In the genomic region with DNA sequence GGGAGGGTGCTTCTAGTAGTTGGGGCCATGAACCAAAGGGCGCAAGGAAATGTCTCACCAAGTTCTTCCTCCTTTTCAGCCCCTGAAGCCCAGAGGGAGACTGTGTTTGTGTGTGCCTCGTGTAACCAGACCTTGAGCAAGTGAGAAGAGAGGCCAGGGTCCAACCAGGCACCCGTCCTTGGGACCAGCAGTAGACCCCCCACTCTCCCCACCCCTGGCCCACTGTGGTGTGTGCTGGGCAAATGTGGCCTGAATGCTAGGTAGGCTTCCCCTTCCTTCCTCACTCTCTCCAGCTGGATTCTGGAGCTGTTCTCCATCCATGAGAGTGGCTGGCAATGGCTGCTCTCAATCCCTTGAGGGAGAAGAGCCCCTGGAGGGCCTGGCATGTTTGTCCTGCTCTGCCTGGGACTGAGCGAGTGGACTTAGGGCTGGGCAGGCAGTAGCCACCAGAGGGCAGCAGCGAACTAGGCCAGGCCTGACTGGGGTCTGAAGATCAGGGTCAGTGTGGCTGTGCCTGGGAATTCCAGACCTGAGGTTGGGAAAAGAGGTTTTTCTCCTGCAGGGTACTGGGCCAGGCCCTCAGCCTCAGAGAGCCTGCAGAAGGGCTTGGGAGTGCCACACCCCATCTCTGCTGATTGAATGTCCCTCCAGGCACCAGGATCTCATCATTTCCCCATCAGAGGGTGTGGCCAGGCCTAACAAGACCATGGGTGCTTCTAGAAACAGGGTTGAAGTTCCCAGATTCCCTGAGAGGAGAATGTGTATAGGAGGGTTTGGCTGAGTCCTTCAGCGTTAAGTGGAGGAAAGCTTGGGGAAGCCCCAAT, we compare ENCODE assay signal across 1 cellular context.
TF ChIP-seq lines count a peak whose summit lies in the region.

No MANE protein-coding gene starts in this region.

TF ChIP-seq in HepG2, 621 proteins besides CTCF, POLR2A, EP300 and RAD21 (continued from another document and continues in another):
- TF ChIP-seq ZNF878 (CRISPR knock-in tag; IDR thresholded peaks at IDR 0.05) = no peak
- TF ChIP-seq ZNF44 (CRISPR knock-in tag; IDR thresholded peaks at IDR 0.05) = no peak
- peak; percentile 74; the same call in 1 of the 2 replicates for TF ChIP-seq MTA1 (CRISPR knock-in tag; IDR thresholded peaks at IDR 0.05; ENCODE audit: borderline replicate concordance)
- no peak for TF ChIP-seq ZSCAN22 (CRISPR knock-in tag; IDR thresholded peaks at IDR 0.05)
- TF ChIP-seq, protein P1, sequence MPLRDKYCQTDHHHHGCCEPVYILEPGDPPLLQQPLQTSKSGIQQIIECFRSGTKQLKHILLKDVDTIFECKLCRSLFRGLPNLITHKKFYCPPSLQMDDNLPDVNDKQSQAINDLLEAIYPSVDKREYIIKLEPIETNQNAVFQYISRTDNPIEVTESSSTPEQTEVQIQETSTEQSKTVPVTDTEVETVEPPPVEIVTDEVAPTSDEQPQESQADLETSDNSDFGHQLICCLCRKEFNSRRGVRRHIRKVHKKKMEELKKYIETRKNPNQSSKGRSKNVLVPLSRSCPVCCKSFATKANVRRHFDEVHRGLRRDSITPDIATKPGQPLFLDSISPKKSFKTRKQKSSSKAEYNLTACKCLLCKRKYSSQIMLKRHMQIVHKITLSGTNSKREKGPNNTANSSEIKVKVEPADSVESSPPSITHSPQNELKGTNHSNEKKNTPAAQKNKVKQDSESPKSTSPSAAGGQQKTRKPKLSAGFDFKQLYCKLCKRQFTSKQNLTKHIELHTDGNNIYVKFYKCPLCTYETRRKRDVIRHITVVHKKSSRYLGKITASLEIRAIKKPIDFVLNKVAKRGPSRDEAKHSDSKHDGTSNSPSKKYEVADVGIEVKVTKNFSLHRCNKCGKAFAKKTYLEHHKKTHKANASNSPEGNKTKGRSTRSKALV (CRISPR knock-in tag; IDR thresholded peaks at IDR 0.05) = no peak
- TF ChIP-seq RFX3 (CRISPR knock-in tag; IDR thresholded peaks at IDR 0.05) = no peak
- 0 out of 2 replicates have a peak, but pooled peaks have one; percentile 63 for TF ChIP-seq ZNF724P (CRISPR knock-in tag; IDR thresholded peaks at IDR 0.05; ENCODE audit: borderline replicate concordance)
- TF ChIP-seq MIXL1 (CRISPR knock-in tag; IDR thresholded peaks at IDR 0.05) = 0 out of 2 replicates have a peak, but pooled peaks have one; percentile 43
- no peak for TF ChIP-seq EZH2 (conservative IDR thresholded peaks at IDR 0.05; ENCODE audit: low read depth, low read length)
- peak; percentile 83 for TF ChIP-seq TEAD3 (CRISPR knock-in tag; optimal IDR thresholded peaks at IDR 0.05; ENCODE audit: borderline replicate concordance)
- TF ChIP-seq, protein P2, sequence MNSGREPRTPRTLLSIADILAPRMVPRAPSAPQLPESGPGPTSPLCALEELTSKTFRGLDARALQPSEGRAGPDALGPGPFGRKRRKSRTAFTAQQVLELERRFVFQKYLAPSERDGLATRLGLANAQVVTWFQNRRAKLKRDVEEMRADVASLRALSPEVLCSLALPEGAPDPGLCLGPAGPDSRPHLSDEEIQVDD (CRISPR knock-in tag; IDR thresholded peaks at IDR 0.05; ENCODE audit: borderline replicate concordance) = no peak
- no peak for TF ChIP-seq TCF7 (IDR thresholded peaks at IDR 0.05; ENCODE audit: low read depth)
- peak; percentile 61; the same call in 1 of the 2 replicates for TF ChIP-seq HNF4G (IDR thresholded peaks at IDR 0.05; ENCODE audit: borderline replicate concordance, low read depth, low read length)
- TF ChIP-seq HNF4G (CRISPR knock-in tag; IDR thresholded peaks at IDR 0.05; ENCODE audit: borderline replicate concordance, low read depth) = 0 out of 2 replicates have a peak, but pooled peaks have one; percentile 42
- no peak for TF ChIP-seq ZNF12 (CRISPR knock-in tag; IDR thresholded peaks at IDR 0.05)
- TF ChIP-seq, protein P3, sequence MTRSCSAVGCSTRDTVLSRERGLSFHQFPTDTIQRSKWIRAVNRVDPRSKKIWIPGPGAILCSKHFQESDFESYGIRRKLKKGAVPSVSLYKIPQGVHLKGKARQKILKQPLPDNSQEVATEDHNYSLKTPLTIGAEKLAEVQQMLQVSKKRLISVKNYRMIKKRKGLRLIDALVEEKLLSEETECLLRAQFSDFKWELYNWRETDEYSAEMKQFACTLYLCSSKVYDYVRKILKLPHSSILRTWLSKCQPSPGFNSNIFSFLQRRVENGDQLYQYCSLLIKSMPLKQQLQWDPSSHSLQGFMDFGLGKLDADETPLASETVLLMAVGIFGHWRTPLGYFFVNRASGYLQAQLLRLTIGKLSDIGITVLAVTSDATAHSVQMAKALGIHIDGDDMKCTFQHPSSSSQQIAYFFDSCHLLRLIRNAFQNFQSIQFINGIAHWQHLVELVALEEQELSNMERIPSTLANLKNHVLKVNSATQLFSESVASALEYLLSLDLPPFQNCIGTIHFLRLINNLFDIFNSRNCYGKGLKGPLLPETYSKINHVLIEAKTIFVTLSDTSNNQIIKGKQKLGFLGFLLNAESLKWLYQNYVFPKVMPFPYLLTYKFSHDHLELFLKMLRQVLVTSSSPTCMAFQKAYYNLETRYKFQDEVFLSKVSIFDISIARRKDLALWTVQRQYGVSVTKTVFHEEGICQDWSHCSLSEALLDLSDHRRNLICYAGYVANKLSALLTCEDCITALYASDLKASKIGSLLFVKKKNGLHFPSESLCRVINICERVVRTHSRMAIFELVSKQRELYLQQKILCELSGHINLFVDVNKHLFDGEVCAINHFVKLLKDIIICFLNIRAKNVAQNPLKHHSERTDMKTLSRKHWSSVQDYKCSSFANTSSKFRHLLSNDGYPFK (CRISPR knock-in tag; IDR thresholded peaks at IDR 0.05; ENCODE audit: borderline replicate concordance) = no peak; the same call in 1 of the 2 replicates
- TF ChIP-seq, protein P4, sequence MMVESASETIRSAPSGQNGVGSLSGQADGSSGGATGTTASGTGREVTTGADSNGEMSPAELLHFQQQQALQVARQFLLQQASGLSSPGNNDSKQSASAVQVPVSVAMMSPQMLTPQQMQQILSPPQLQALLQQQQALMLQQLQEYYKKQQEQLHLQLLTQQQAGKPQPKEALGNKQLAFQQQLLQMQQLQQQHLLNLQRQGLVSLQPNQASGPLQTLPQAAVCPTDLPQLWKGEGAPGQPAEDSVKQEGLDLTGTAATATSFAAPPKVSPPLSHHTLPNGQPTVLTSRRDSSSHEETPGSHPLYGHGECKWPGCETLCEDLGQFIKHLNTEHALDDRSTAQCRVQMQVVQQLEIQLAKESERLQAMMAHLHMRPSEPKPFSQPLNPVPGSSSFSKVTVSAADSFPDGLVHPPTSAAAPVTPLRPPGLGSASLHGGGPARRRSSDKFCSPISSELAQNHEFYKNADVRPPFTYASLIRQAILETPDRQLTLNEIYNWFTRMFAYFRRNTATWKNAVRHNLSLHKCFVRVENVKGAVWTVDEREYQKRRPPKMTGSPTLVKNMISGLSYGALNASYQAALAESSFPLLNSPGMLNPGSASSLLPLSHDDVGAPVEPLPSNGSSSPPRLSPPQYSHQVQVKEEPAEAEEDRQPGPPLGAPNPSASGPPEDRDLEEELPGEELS (CRISPR knock-in tag; IDR thresholded peaks at IDR 0.05) = no peak
- no peak for TF ChIP-seq MYNN (CRISPR knock-in tag; IDR thresholded peaks at IDR 0.05; ENCODE audit: low read depth)
- TF ChIP-seq NAIF1 (CRISPR knock-in tag; IDR thresholded peaks at IDR 0.05; ENCODE audit: borderline replicate concordance) = no peak
- TF ChIP-seq, protein P5, sequence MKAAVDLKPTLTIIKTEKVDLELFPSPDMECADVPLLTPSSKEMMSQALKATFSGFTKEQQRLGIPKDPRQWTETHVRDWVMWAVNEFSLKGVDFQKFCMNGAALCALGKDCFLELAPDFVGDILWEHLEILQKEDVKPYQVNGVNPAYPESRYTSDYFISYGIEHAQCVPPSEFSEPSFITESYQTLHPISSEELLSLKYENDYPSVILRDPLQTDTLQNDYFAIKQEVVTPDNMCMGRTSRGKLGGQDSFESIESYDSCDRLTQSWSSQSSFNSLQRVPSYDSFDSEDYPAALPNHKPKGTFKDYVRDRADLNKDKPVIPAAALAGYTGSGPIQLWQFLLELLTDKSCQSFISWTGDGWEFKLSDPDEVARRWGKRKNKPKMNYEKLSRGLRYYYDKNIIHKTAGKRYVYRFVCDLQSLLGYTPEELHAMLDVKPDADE (CRISPR knock-in tag; IDR thresholded peaks at IDR 0.05) = no peak
- no peak for TF ChIP-seq ZNF674 (CRISPR knock-in tag; IDR thresholded peaks at IDR 0.05; ENCODE audit: low read depth)
- TF ChIP-seq, protein P6, sequence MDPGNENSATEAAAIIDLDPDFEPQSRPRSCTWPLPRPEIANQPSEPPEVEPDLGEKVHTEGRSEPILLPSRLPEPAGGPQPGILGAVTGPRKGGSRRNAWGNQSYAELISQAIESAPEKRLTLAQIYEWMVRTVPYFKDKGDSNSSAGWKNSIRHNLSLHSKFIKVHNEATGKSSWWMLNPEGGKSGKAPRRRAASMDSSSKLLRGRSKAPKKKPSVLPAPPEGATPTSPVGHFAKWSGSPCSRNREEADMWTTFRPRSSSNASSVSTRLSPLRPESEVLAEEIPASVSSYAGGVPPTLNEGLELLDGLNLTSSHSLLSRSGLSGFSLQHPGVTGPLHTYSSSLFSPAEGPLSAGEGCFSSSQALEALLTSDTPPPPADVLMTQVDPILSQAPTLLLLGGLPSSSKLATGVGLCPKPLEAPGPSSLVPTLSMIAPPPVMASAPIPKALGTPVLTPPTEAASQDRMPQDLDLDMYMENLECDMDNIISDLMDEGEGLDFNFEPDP (CRISPR knock-in tag; conservative IDR thresholded peaks at IDR 0.05) = no peak
- no peak for TF ChIP-seq ZNF17 (CRISPR knock-in tag; IDR thresholded peaks at IDR 0.05)
- no peak for TF ChIP-seq PCBP2 (optimal IDR thresholded peaks at IDR 0.05; ENCODE audit: low read depth, low read length, poor library complexity, severe bottlenecking)
- no peak for TF ChIP-seq ZBTB20 (CRISPR knock-in tag; IDR thresholded peaks at IDR 0.05; ENCODE audit: borderline replicate concordance, low read depth)
- TF ChIP-seq ZNF33B (CRISPR knock-in tag; IDR thresholded peaks at IDR 0.05) = no peak
- TF ChIP-seq TAF15 (IDR thresholded peaks at IDR 0.05; ENCODE audit: low read depth, low read length, poor library complexity, severe bottlenecking) = no peak
- TF ChIP-seq, protein P7, sequence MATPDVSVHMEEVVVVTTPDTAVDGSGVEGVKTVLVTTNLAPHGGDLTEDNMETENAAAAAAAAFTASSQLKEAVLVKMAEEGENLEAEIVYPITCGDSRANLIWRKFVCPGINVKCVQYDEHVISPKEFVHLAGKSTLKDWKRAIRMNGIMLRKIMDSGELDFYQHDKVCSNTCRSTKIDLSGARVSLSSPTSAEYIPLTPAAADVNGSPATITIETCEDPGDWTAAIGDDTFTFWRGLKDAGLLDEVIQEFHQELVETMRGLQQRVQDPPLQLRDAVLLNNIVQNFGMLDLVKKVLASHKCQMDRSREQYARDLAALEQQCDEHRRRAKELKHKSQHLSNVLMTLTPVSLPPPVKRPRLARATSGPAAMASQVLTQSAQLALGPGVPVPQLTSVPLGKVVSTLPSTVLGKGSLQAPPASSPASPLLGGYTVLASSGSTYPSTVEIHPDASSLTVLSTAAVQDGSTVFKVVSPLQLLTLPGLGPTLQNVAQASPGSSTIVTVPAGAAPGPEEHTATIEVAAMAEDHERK (CRISPR knock-in tag; IDR thresholded peaks at IDR 0.05; ENCODE audit: low read depth) = no peak
- no peak for TF ChIP-seq CCAR2 (optimal IDR thresholded peaks at IDR 0.05; ENCODE audit: low read depth, low read length)
- TF ChIP-seq CREB1 (IDR thresholded peaks at IDR 0.05) = no peak
- TF ChIP-seq CREB1 (CRISPR knock-in tag; IDR thresholded peaks at IDR 0.05) = no peak
- TF ChIP-seq, protein P8, sequence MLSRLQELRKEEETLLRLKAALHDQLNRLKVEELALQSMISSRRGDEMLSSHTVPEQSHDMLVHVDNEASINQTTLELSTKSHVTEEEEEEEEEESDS (CRISPR knock-in tag; IDR thresholded peaks at IDR 0.05; ENCODE audit: borderline replicate concordance) = no peak
- TF ChIP-seq MZF1 (CRISPR knock-in tag; IDR thresholded peaks at IDR 0.05; ENCODE audit: borderline replicate concordance) = no peak
- TF ChIP-seq, protein P9, sequence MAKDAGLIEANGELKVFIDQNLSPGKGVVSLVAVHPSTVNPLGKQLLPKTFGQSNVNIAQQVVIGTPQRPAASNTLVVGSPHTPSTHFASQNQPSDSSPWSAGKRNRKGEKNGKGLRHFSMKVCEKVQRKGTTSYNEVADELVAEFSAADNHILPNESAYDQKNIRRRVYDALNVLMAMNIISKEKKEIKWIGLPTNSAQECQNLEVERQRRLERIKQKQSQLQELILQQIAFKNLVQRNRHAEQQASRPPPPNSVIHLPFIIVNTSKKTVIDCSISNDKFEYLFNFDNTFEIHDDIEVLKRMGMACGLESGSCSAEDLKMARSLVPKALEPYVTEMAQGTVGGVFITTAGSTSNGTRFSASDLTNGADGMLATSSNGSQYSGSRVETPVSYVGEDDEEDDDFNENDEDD (CRISPR knock-in tag; IDR thresholded peaks at IDR 0.05; ENCODE audit: borderline replicate concordance) = 0 out of 2 replicates have a peak, but pooled peaks have one; percentile 15
- no peak for TF ChIP-seq TBP (CRISPR knock-in tag; IDR thresholded peaks at IDR 0.05)
- TF ChIP-seq SP4 (CRISPR knock-in tag; IDR thresholded peaks at IDR 0.05) = 0 out of 2 replicates have a peak, but pooled peaks have one; percentile 39
- TF ChIP-seq, protein P10, sequence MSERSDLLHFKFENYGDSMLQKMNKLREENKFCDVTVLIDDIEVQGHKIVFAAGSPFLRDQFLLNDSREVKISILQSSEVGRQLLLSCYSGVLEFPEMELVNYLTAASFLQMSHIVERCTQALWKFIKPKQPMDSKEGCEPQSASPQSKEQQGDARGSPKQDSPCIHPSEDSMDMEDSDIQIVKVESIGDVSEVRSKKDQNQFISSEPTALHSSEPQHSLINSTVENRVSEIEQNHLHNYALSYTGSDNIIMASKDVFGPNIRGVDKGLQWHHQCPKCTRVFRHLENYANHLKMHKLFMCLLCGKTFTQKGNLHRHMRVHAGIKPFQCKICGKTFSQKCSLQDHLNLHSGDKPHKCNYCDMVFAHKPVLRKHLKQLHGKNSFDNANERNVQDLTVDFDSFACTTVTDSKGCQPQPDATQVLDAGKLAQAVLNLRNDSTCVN (CRISPR knock-in tag; IDR thresholded peaks at IDR 0.05; ENCODE audit: borderline replicate concordance) = no peak
- TF ChIP-seq, protein P11, sequence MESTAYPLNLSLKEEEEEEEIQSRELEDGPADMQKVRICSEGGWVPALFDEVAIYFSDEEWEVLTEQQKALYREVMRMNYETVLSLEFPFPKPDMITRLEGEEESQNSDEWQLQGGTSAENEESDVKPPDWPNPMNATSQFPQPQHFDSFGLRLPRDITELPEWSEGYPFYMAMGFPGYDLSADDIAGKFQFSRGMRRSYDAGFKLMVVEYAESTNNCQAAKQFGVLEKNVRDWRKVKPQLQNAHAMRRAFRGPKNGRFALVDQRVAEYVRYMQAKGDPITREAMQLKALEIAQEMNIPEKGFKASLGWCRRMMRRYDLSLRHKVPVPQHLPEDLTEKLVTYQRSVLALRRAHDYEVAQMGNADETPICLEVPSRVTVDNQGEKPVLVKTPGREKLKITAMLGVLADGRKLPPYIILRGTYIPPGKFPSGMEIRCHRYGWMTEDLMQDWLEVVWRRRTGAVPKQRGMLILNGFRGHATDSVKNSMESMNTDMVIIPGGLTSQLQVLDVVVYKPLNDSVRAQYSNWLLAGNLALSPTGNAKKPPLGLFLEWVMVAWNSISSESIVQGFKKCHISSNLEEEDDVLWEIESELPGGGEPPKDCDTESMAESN (CRISPR knock-in tag; conservative IDR thresholded peaks at IDR 0.05) = 0 out of 2 replicates have a peak, but pooled peaks have one; percentile 34
